ENCODE assay signal across 14 cellular contexts in the genomic region with DNA sequence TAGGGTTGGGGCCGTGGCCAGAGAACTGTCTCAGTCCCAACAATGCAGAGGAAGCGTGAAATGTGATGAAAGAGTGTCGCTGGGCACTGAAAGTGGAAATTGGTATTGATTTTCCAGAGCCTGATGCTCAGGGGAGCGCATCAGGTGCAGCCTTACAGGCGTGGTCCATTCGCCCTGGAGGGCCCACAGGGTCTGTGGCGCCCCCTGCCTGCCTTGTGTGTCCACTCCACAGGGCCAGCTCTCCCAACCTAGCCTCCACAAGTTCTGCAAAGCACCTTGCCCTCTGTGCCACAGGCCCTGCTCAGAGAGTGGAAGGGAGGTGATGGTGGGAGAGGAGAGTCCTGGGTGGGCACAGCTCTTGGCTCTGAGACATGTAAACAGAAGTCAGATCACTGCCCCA. TPM values are rescaled to one million over a fixed set of nuclear protein-coding genes. Genes with fewer than 3 reads are reported as not detected.
DNase-seq lines count a peak whose midpoint lies in the region; ATAC-seq, FAIRE-seq and TF ChIP-seq lines count a peak whose summit lies in the region.
"Had no signal": no experiment of that assay in that cellular context is flagged by ENCODE, and none has a peak within 500 bp of the region (broad histone marks: within the 10 kb centered on the region; RNA-seq: fewer than 3 reads in every experiment).

No MANE protein-coding gene starts in this region.

- 62 to 80% (median 67%) methylated on average over 7 of the region's 7 CpGs for WGBS in spleen, 5 donors

- no peak overlapping the region for H3K27ac ChIP-seq in spleen
- H3K27ac ChIP-seq: skin epidermis had no signal

- H3K27me3 Mint-ChIP-seq in activated naive CD8-positive, alpha-beta T cell treated with anti-CD3 and anti-CD28 coated beads for 36 hours = peaks cover 11% of the 10 kb centered on the region
- H3K27me3 Mint-ChIP-seq in activated naive CD8-positive, alpha-beta T cell treated with anti-CD3 and anti-CD28 coated beads, Interleukin-2, amount 50 U/mL, for 24 hours = peaks cover 4% of the 10 kb centered on the region

- no peaks in the 10 kb centered on the region for H3K9me3 Mint-ChIP-seq in activated naive CD8-positive, alpha-beta T cell treated with anti-CD3 and anti-CD28 coated beads for 36 hours
- H3K9me3 Mint-ChIP-seq in activated naive CD8-positive, alpha-beta T cell treated with anti-CD3 and anti-CD28 coated beads, Interleukin-2, amount 50 U/mL, for 24 hours = no peaks in the 10 kb centered on the region
- H3K9me3 Mint-ChIP-seq: CD4-positive, alpha-beta T cell; T-helper 1 cell treated with Interleukin-12 subunit alpha and Interleukin-12 subunit beta and Interleukin-4 antibody, amounts not matched to agents 30 μg/mL and 1 μg/mL, for 36 hours had no signal

- no peak overlapping the region for H3K4me3 Mint-ChIP-seq in activated naive CD8-positive, alpha-beta T cell treated with anti-CD3 and anti-CD28 coated beads for 36 hours
- no peak overlapping the region for H3K4me3 Mint-ChIP-seq in activated naive CD8-positive, alpha-beta T cell treated with anti-CD3 and anti-CD28 coated beads, Interleukin-2, amount 50 U/mL, for 24 hours
- H3K4me3 Mint-ChIP-seq: CD4-positive, alpha-beta T cell; T-helper 1 cell treated with Interleukin-12 subunit alpha and Interleukin-12 subunit beta and Interleukin-4 antibody, amounts not matched to agents 30 μg/mL and 1 μg/mL, for 36 hours had no signal

- POLR2A ChIA-PET in HEK293T (lab: Yijun Ruan, JAX) = no interaction called here

- H3K27ac Mint-ChIP-seq in activated naive CD8-positive, alpha-beta T cell treated with anti-CD3 and anti-CD28 coated beads for 36 hours = no peak overlapping the region
- no peak overlapping the region for H3K27ac Mint-ChIP-seq in activated naive CD8-positive, alpha-beta T cell treated with anti-CD3 and anti-CD28 coated beads, Interleukin-2, amount 50 U/mL, for 24 hours
- H3K27ac Mint-ChIP-seq: CD4-positive, alpha-beta T cell; T-helper 1 cell treated with Interleukin-12 subunit alpha and Interleukin-12 subunit beta and Interleukin-4 antibody, amounts not matched to agents 30 μg/mL and 1 μg/mL, for 36 hours had no signal

- H3K4me1 Mint-ChIP-seq in activated naive CD8-positive, alpha-beta T cell treated with anti-CD3 and anti-CD28 coated beads for 36 hours = no peaks in the 10 kb centered on the region
- H3K4me1 Mint-ChIP-seq in activated naive CD8-positive, alpha-beta T cell treated with anti-CD3 and anti-CD28 coated beads, Interleukin-2, amount 50 U/mL, for 24 hours = no peaks in the 10 kb centered on the region

- DNase-seq in activated naive CD8-positive, alpha-beta T cell treated with anti-CD3 and anti-CD28 coated beads for 36 hours = peak; percentile 17
- no peak for DNase-seq in activated naive CD8-positive, alpha-beta T cell treated with anti-CD3 and anti-CD28 coated beads, Interleukin-2, amount 50 U/mL, for 24 hours
- DNase-seq in HEK293T (ENCODE audit: extremely low spot score) (peak; percentile 52), bronchial epithelial cell (ENCODE audit: low read depth) (no peak), spleen (peak; percentile 70), GOT3 (lab: John Stamatoyannopoulos, UW) (no peak), A172 (ENCODE audit: low spot score) (no peak)
- DNase-seq in stimulated activated CD4-positive, alpha-beta T cell treated with anti-CD3 and anti-CD28 coated beads, Interleukin-4, amount 100 ng/mL, for 24 hours = no peak
- DNase-seq: activated T-cell treated with anti-CD3 and anti-CD28 coated beads for 4 hours; caudate nucleus; CD4-positive, alpha-beta T cell; NCI-H446 had no signal

- TF ChIP-seq CTCF in bronchial epithelial cell (IDR thresholded peaks at IDR 0.05; ENCODE audit: insufficient read depth, low read length, severe bottlenecking) = peak; percentile 27
- peak in 1 of 11 experiments; percentile 11 for TF ChIP-seq CTCF in spleen (IDR thresholded peaks at IDR 0.05 in 8 of 11, conservative IDR thresholded peaks at IDR 0.05 in 3 of 11)

- no peaks in the 10 kb centered on the region for H3K27me3 ChIP-seq in bronchial epithelial cell (ENCODE audit: control insufficient read depth, insufficient read depth, low read length)
- H3K27me3 ChIP-seq in spleen (replicated peaks in 1 of 7) = peaks cover 0 to 6% (median 0%) of the 10 kb centered on the region in 7 donors

- CTCF ChIA-PET in HEK293T (lab: Yijun Ruan, JAX) = interaction anchor here (0.5 to 1.7 kb wide), 3 partner anchors 88 to 285 kb away, joined by 3 to 7 read pairs (median 3); no protein-coding TSS in a partner anchor

- H3K36me3 Mint-ChIP-seq in activated naive CD8-positive, alpha-beta T cell treated with anti-CD3 and anti-CD28 coated beads for 36 hours = no peaks in the 10 kb centered on the region
- H3K36me3 Mint-ChIP-seq in activated naive CD8-positive, alpha-beta T cell treated with anti-CD3 and anti-CD28 coated beads, Interleukin-2, amount 50 U/mL, for 24 hours (ENCODE audit: low read depth) = no peaks in the 10 kb centered on the region

- no peak for TF ChIP-seq POLR2A in spleen (IDR thresholded peaks at IDR 0.05)

- H3K4me3 ChIP-seq in bronchial epithelial cell (ENCODE audit: low read depth, low read length) = no peak overlapping the region
- H3K4me3 ChIP-seq in spleen = no peak overlapping the region
- H3K4me3 ChIP-seq: skin epidermis had no signal

- intact Hi-C loops in spleen (cut with DNase I; ENCODE audit: low total_unique reads) = no loop called here

- no peaks in the 10 kb centered on the region for H3K4me1 ChIP-seq in spleen

- no peak for ATAC-seq in activated naive CD8-positive, alpha-beta T cell treated with anti-CD3 and anti-CD28 coated beads, Interleukin-2, amount 50 U/mL, for 24 hours

- H3K36me3 ChIP-seq in bronchial epithelial cell (ENCODE audit: control insufficient read depth, insufficient read depth, low read length) (no peaks in the 10 kb centered on the region), spleen (no peaks in the 10 kb centered on the region)

- H3K9me3 ChIP-seq in spleen = no peaks in the 10 kb centered on the region

- FAIRE-seq in bronchial epithelial cell (lab: Jason Lieb, UNC) = no peak

TF ChIP-seq in HEK293T, 16 proteins besides CTCF, POLR2A, EP300 and RAD21:
- TF ChIP-seq NFRKB (IDR thresholded peaks at IDR 0.05) = no peak

RNA-seq across cellular contexts. Expression of gene LMO1, which starts 54.9 kb away (rescaled TPM):
- total RNA-seq in activated naive CD8-positive, alpha-beta T cell treated with anti-CD3 and anti-CD28 coated beads for 36 hours = not detected
- total RNA-seq in bronchial epithelial cell = not detected in 2 replicates
- 1 to 10 TPM in 2 of 7 donors, under 1 TPM in 1, not detected in 4; 0.57 to 1.0 (median 1.0) TPM for total RNA-seq in spleen
- under 1 TPM in 2 of 3 donors, not detected in 1; 0.17 to 0.20 TPM for polyA plus RNA-seq in spleen
- total RNA-seq in A172 (2014; rRNA removed; shearing (Covaris generic)) = 0.22 and 1.7 TPM in 2 replicates
- total RNA-seq: CD4-positive, alpha-beta T cell had no signal

Comparison
In these comparisons a context has a peak if more than half of its experiments do, and no peak if none do; other contexts are left out.
1. DNase-seq: peak in activated naive CD8-positive, alpha-beta T cell treated with anti-CD3 and anti-CD28 coated beads for 36 hours (single experiment), HEK293T (single experiment) and spleen (single experiment); none in activated naive CD8-positive, alpha-beta T cell treated with anti-CD3 and anti-CD28 coated beads, Interleukin-2, amount 50 U/mL, for 24 hours (single experiment), bronchial epithelial cell (single experiment), GOT3 (single experiment), stimulated activated CD4-positive, alpha-beta T cell treated with anti-CD3 and anti-CD28 coated beads, Interleukin-4, amount 100 ng/mL, for 24 hours (single experiment) and A172 (single experiment).